8 cellular contexts compared by ENCODE assay signal in the genomic region with DNA sequence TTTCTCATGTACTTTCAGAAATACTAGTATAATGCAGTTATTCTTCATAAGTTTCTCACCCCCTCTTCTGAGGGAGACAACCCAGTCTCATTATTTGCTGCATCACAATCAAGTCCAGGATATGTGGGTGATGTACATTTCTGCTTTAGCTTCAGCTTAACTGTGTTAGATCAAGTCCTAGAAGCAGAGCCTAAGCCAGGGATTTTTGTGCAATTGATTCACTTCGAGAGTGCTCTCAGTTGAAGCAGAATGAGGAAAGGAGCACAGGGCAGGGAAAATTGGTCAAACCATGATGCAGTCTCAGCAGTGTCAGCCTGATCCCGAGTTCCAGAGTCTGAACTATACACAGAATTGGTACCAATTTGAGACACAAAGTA. TPM values are rescaled to one million over a fixed set of nuclear protein-coding genes. Genes with fewer than 3 reads are reported as not detected.
DNase-seq lines count a peak whose midpoint lies in the region; TF ChIP-seq lines count a peak whose summit lies in the region.

No MANE protein-coding gene starts in this region.

- H3K36me3 ChIP-seq in cardiac muscle cell (peaks cover 32% of the 10 kb centered on the region), right atrium auricular region (peaks cover 17% of the 10 kb centered on the region)

- in situ Hi-C loops in SK-MEL-5 (cut with HindIII; ENCODE audit: low pct_unique_long_range_greater_than_20kb, low sequenced_read_pairs) (no loop called here), GM13976 (cut with MboI; ENCODE audit: low sequenced_read_pairs, unreplicated experiment) (no loop called here)

- DNase-seq in cardiac muscle cell (ENCODE audit: low read depth in 1 of 2, low spot score in 1 of 2): peak in 1 of 2 donors; percentile 38
- no peak for DNase-seq in right atrium auricular region (ENCODE audit: low spot score)
- peak; percentile 31 for DNase-seq in SK-MEL-5 (ENCODE audit: low read depth, low spot score)
- DNase-seq in fibroblast of peridontal ligament (ENCODE audit: extremely low read depth): peak; percentile 54
- no peak for DNase-seq in GM13976 (ENCODE audit: low spot score)
- DNase-seq in AML-193 (lab: John Stamatoyannopoulos, UW): no peak
- no peak for DNase-seq in effector CD8-positive, alpha-beta T cell (lab: John Stamatoyannopoulos, UW)
- no peak for DNase-seq in cerebellum (ENCODE audit: low spot score)

- H3K4me3 ChIP-seq in cardiac muscle cell (no peak overlapping the region), right atrium auricular region (no peak overlapping the region)

- H3K9me3 ChIP-seq in cardiac muscle cell (ENCODE audit: low read depth) (no peaks in the 10 kb centered on the region), right atrium auricular region (no peaks in the 10 kb centered on the region)

- H3K4me1 ChIP-seq in cardiac muscle cell (ENCODE audit: low read depth) (no peaks in the 10 kb centered on the region), right atrium auricular region (peaks cover 0 to 3% of the 10 kb centered on the region in 2 donors)

- TF ChIP-seq CTCF in cardiac muscle cell (IDR thresholded peaks at IDR 0.05; ENCODE audit: low read depth, low read length) (no peak), right atrium auricular region (IDR thresholded peaks at IDR 0.05) (no peak), GM13976 (IDR thresholded peaks at IDR 0.05; ENCODE audit: borderline replicate concordance, control extremely low read depth, extremely low read depth, insufficient read depth, missing control alignments) (no peak)

- H3K27me3 ChIP-seq in cardiac muscle cell: no peaks in the 10 kb centered on the region
- H3K27me3 ChIP-seq in right atrium auricular region: no peaks in the 10 kb centered on the region

- H3K27ac ChIP-seq in cardiac muscle cell: peak overlapping the region; percentile 13
- no peak overlapping the region for H3K27ac ChIP-seq in right atrium auricular region

RNA-seq across cellular contexts. Expression of a gene that starts 15.1 kb away (rescaled TPM):
- total RNA-seq in cardiac muscle cell: 601 and 659 TPM in 2 replicates
- 568 and 768 TPM in 2 replicates for polyA plus RNA-seq in cardiac muscle cell
- 100 to 1,000 TPM; 273 to 345 TPM for total RNA-seq in right atrium auricular region
- total RNA-seq in SK-MEL-5 (2014; rRNA removed; shearing (Covaris generic)): 728 and 761 TPM in 2 replicates
- 532 and 618 TPM in 2 replicates for polyA plus RNA-seq in SK-MEL-5 (2015; cell fraction: cytosol; rRNA removed)
- polyA plus RNA-seq in SK-MEL-5 (2015; cell fraction: nucleus; rRNA removed): 558 and 673 TPM in 2 replicates
- 553 TPM for total RNA-seq in cerebellum

RNA-seq across cellular contexts. Expression of a gene that starts 15.6 kb away (rescaled TPM):
- total RNA-seq in cardiac muscle cell (1.8 and 3.6 TPM in 2 replicates), right atrium auricular region (1 to 10 TPM; 2.1 to 3.1 TPM), cerebellum (16.9 TPM)
- polyA plus RNA-seq in cardiac muscle cell: 8.4 TPM in 2 replicates
- 5.1 and 5.9 TPM in 2 replicates for total RNA-seq in SK-MEL-5 (2014; rRNA removed; shearing (Covaris generic))
- 7.6 and 9.1 TPM in 2 replicates for polyA plus RNA-seq in SK-MEL-5 (2015; cell fraction: cytosol; rRNA removed)
- polyA plus RNA-seq in SK-MEL-5 (2015; cell fraction: nucleus; rRNA removed): 13.2 and 15.9 TPM in 2 replicates

RNA-seq across cellular contexts. Expression of a gene that starts 43.7 kb away (rescaled TPM):
- total RNA-seq in cardiac muscle cell: 2.6 and 6.2 TPM in 2 replicates
- polyA plus RNA-seq in cardiac muscle cell: 4.4 and 6.6 TPM in 2 replicates
- 1 to 10 TPM; 4.3 to 4.6 TPM for total RNA-seq in right atrium auricular region
- total RNA-seq in SK-MEL-5 (2014; rRNA removed; shearing (Covaris generic)): 3.0 and 4.7 TPM in 2 replicates
- polyA plus RNA-seq in SK-MEL-5 (2015; cell fraction: cytosol; rRNA removed): 1.7 and 2.0 TPM in 2 replicates
- 8.9 and 9.2 TPM in 2 replicates for polyA plus RNA-seq in SK-MEL-5 (2015; cell fraction: nucleus; rRNA removed)
- 13.3 TPM for total RNA-seq in cerebellum

Comparison
In these comparisons a context has a peak if more than half of its experiments do, and no peak if none do; other contexts are left out.
1. DNase-seq: peak in SK-MEL-5 (single experiment) and fibroblast of peridontal ligament (single experiment); none in right atrium auricular region (single experiment), GM13976 (single experiment), AML-193 (0 of 2), effector CD8-positive, alpha-beta T cell (single experiment) and cerebellum (single experiment).